Comparison of ENCODE assay signal across 8 cellular contexts in the genomic region with DNA sequence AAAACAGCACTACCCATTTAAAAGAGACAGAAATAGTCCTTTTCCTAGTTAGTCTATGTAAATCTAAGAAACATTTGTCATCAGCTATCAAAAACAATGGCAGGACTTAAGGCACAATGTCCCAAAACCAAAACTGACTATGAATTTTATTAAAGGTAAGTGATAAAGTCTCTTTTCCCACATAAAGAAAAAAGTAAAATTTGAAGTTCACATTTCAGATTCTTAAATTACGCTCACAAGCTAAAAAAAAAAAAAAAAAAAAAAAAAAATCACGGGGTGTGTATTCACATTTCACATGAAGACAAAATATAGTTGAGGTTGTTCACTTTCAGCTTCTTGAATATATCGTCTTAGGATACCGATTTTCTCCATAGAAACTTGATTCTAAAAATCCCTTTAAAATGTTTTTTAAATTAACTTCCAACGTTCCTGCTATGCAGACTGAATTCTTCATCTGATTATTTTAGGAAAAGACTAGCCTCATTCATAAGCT. TPM values are rescaled to one million over a fixed set of nuclear protein-coding genes. Genes with fewer than 3 reads are reported as not detected.
DNase-seq lines count a peak whose midpoint lies in the region; ATAC-seq, FAIRE-seq and TF ChIP-seq lines count a peak whose summit lies in the region.

No MANE protein-coding gene starts in this region.

- no peak for ATAC-seq in GM21723 (IDR thresholded peaks at IDR 0.05; ENCODE audit: unreplicated experiment)

- TF ChIP-seq CTCF in fibroblast of mammary gland (conservative IDR thresholded peaks at IDR 0.05; ENCODE audit: control insufficient read depth, insufficient read depth, low read depth, low read length): no peak
- TF ChIP-seq CTCF in D721Med (IDR thresholded peaks at IDR 0.05; ENCODE audit: insufficient read depth, missing control alignments): no peak

- DNase-seq in SJSA1 (ENCODE audit: low read depth in 1 of 2, low spot score in 2 of 2) (no peak), fibroblast of mammary gland (ENCODE audit: low read depth) (no peak), D721Med (ENCODE audit: insufficient read length, low spot score) (no peak), MV-4-11 (lab: John Stamatoyannopoulos, UW) (no peak), activated gamma-delta T cell (lab: John Stamatoyannopoulos, UW) (no peak)

- H3K27ac ChIP-seq in SJSA1: peak overlapping the region; percentile 51
- peak overlapping the region; percentile 93 for H3K27ac ChIP-seq in rectal smooth muscle tissue (ENCODE audit: low read depth, low read length)

- no peaks in the 10 kb centered on the region for H3K9me3 ChIP-seq in SJSA1 (replicated peaks)

- FAIRE-seq in G401.6 (lab: Jason Lieb, UNC) (peak; percentile 66), D721Med (lab: Jason Lieb, UNC) (no peak)

- peaks cover 7% of the 10 kb centered on the region for H3K4me1 ChIP-seq in SJSA1 (replicated peaks)
- H3K4me1 ChIP-seq in rectal smooth muscle tissue (ENCODE audit: control insufficient read depth, insufficient read depth, low read length): peaks cover 13% of the 10 kb centered on the region

- no peaks in the 10 kb centered on the region for H3K27me3 ChIP-seq in SJSA1 (replicated peaks)
- H3K27me3 ChIP-seq in rectal smooth muscle tissue (ENCODE audit: control insufficient read depth, insufficient read depth, low read length): no peaks in the 10 kb centered on the region

- H3K4me3 ChIP-seq in SJSA1: peak overlapping the region; percentile 65
- peak overlapping the region; percentile 91 for H3K4me3 ChIP-seq in fibroblast of mammary gland (ENCODE audit: control insufficient read depth, low read depth, low read length)
- peak overlapping the region; percentile 97 for H3K4me3 ChIP-seq in rectal smooth muscle tissue (ENCODE audit: low read length)

- no peak overlapping the region for H3K9ac ChIP-seq in rectal smooth muscle tissue (ENCODE audit: low read length)

- H3K36me3 ChIP-seq in SJSA1 (no peaks in the 10 kb centered on the region), rectal smooth muscle tissue (ENCODE audit: control insufficient read depth, insufficient read depth, low read length) (no peaks in the 10 kb centered on the region)

RNA-seq across cellular contexts. Expression of gene P4HA1, which starts 1.6 kb away (rescaled TPM):
- 100 and 103 TPM in 2 replicates for total RNA-seq in SJSA1 (2014; rRNA removed; shearing (Covaris generic))

RNA-seq across cellular contexts. Expression of gene NUDT13, which starts 15.2 kb away (rescaled TPM):
- total RNA-seq in SJSA1 (2014; rRNA removed; shearing (Covaris generic)): 0.31 and 0.50 TPM in 2 replicates
